Comparison of ENCODE assay signal across 8 cellular contexts in the genomic region with DNA sequence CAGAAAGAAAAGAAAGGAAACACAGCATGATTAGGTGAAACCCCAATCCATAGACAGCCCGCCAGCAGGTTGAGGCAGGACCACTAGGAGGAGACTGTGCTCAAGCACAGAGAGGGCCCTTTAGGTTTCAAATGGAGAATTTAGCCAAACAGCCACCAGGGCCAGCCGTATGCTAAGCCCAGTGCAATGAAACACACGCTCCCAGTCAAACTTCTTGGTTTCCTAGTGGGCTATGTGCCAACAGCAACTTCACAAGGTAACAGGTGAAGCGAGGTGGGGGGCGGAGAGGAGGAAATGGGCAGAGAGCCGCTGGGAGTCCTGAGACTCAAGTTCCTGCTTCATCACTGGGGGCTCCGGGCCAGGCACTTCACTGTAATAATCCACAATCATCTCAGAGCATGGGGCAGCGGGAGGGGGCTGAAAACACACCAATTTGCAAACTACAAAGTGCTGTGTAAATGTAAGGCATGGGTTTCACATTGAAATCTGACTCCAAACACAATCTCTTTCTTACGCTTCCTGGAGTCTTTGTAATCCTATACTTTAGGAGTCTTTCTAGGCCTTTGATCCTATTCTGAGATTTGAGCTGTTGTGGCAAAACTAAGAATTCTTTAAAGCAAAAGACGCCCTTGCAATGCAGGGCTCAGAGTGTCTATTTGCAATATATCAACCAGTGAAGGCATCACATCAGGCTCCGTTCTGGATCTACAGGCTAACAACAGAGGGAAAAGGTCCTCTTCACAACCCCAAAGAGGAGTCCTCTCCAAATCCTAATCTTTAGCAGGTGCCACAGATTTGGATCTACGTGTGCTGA.
DNase-seq lines count a peak whose midpoint lies in the region; ATAC-seq and TF ChIP-seq lines count a peak whose summit lies in the region.

No MANE protein-coding gene starts in this region.

- no peaks in the 10 kb centered on the region for H4K20me1 ChIP-seq in MM.1S (ENCODE audit: insufficient read depth, low read length)

- no peak overlapping the region for H3K9ac ChIP-seq in MM.1S (ENCODE audit: low read length)

- peaks cover 6% of the 10 kb centered on the region for H3K36me3 Mint-ChIP-seq in activated naive CD8-positive, alpha-beta T cell treated with anti-CD3 and anti-CD28 coated beads, Interleukin-2, amount 50 U/mL, for 24 hours (ENCODE audit: low read depth)

- H3K9me3 ChIP-seq in MM.1S (replicated peaks; ENCODE audit: insufficient read depth, low read length) = no peaks in the 10 kb centered on the region

- no peaks in the 10 kb centered on the region for H3K27me3 Mint-ChIP-seq in activated naive CD8-positive, alpha-beta T cell treated with anti-CD3 and anti-CD28 coated beads, Interleukin-2, amount 50 U/mL, for 24 hours

- H3K9me2 ChIP-seq in MM.1S (replicated peaks; ENCODE audit: insufficient read depth, low read length) = no peaks in the 10 kb centered on the region

- H3K4me1 ChIP-seq in MM.1S (ENCODE audit: low read length) = peaks cover 5% of the 10 kb centered on the region

- H2AFZ ChIP-seq in MM.1S (ENCODE audit: low read length) = peak overlapping the region; percentile 69

- H3K4me3 ChIP-seq in MM.1S (ENCODE audit: low read length) = peak overlapping the region; percentile 48

- peak; percentile 94 for ATAC-seq in activated naive CD8-positive, alpha-beta T cell treated with anti-CD3 and anti-CD28 coated beads, Interleukin-2, amount 50 U/mL, for 24 hours

- H3K9me3 Mint-ChIP-seq in activated naive CD8-positive, alpha-beta T cell treated with anti-CD3 and anti-CD28 coated beads, Interleukin-2, amount 50 U/mL, for 24 hours = no peaks in the 10 kb centered on the region

- H3K27me3 ChIP-seq in MM.1S (replicated peaks; ENCODE audit: insufficient read depth, low read length) = no peaks in the 10 kb centered on the region

- peak overlapping the region; percentile 80 for H3K27ac Mint-ChIP-seq in activated naive CD8-positive, alpha-beta T cell treated with anti-CD3 and anti-CD28 coated beads, Interleukin-2, amount 50 U/mL, for 24 hours

- H3F3A ChIP-seq in MM.1S (ENCODE audit: insufficient read depth, low read length) = 0 out of 2 replicates have a peak, but pooled peaks cover 4% of the 10 kb centered on the region

- H3K27ac ChIP-seq in MM.1S (ENCODE audit: low read length) = peak overlapping the region; percentile 49; the same call in 1 of the 2 replicates

- TF ChIP-seq CTCF in GM12874 (IDR thresholded peaks at IDR 0.05; ENCODE audit: insufficient read depth, low read depth, low read length) = peak; percentile 57
- peak; percentile 59 for TF ChIP-seq CTCF in MM.1S (IDR thresholded peaks at IDR 0.05; ENCODE audit: low read length)

- H3K4me3 Mint-ChIP-seq in activated naive CD8-positive, alpha-beta T cell treated with anti-CD3 and anti-CD28 coated beads, Interleukin-2, amount 50 U/mL, for 24 hours = peak overlapping the region; percentile 72

- DNase-seq in HCEC 1CT (peak; percentile 20), MM.1S (peak; percentile 49), T-helper 1 cell (peak; percentile 24 to 64 (median 48)), iPS-NIHi11 (ENCODE audit: low spot score) (peak; percentile 62), globus pallidus (ENCODE audit: low spot score) (no peak)
- DNase-seq in activated naive CD8-positive, alpha-beta T cell treated with anti-CD3 and anti-CD28 coated beads, Interleukin-2, amount 50 U/mL, for 24 hours = peak; percentile 64
- peak; percentile 21 to 41 (median 37) for DNase-seq in stimulated activated CD4-positive, alpha-beta T cell treated with anti-CD3 and anti-CD28 coated beads, TNF-alpha, amount 100 ng/mL, for 1 hour (ENCODE audit: low read depth in 3 of 3, low spot score in 1 of 3)

- H3K4me1 Mint-ChIP-seq in activated naive CD8-positive, alpha-beta T cell treated with anti-CD3 and anti-CD28 coated beads, Interleukin-2, amount 50 U/mL, for 24 hours = peaks cover 44% of the 10 kb centered on the region

- H3K36me3 ChIP-seq in MM.1S (replicated peaks; ENCODE audit: insufficient read depth, low read length) = no peaks in the 10 kb centered on the region

- H3K4me2 ChIP-seq in MM.1S (ENCODE audit: low read depth, low read length) = peak overlapping the region; percentile 66

- H3K79me2 ChIP-seq in MM.1S (ENCODE audit: low read length) = no peaks in the 10 kb centered on the region
